ENCODE assay signal across 22 cellular contexts in genomic region chr11:67002297-67002913, GRCh38. TPM values are rescaled to one million over a fixed set of nuclear protein-coding genes. Genes with fewer than 3 reads are reported as not detected.
DNase-seq lines count a peak whose midpoint lies in the region; ATAC-seq, FAIRE-seq and TF ChIP-seq lines count a peak whose summit lies in the region.
"Had no signal": no experiment of that assay in that cellular context is flagged by ENCODE, and none has a peak within 500 bp of the region (broad histone marks: within the 10 kb centered on the region; RNA-seq: fewer than 3 reads in every experiment).

No MANE protein-coding gene starts in this region.

- H3K27ac ChIP-seq in GM23338 (ENCODE audit: low read depth) (peak overlapping the region; percentile 67), mesendoderm (ENCODE audit: low read depth, low read length) (no peak overlapping the region), kidney (ENCODE audit: low read depth in 2 of 2, low read length in 2 of 2) (no peak overlapping the region)
- H3K27ac ChIP-seq: dorsolateral prefrontal cortex, psoas muscle had no signal

- FAIRE-seq in kidney (lab: Jason Lieb, UNC) = no peak
- FAIRE-seq: H54, small intestine had no signal

- H2AK5ac ChIP-seq in mesendoderm (ENCODE audit: low read length) = no peak overlapping the region

- H3K9me3 Mint-ChIP-seq in GM23338 (no peaks in the 10 kb centered on the region), brain (no peaks in the 10 kb centered on the region)
- H3K9me3 Mint-ChIP-seq: activated CD8-positive, alpha-beta T cell treated with anti-CD3 and anti-CD28 coated beads for 36 hours; IgD-negative memory B cell; memory B cell; naive thymus-derived CD8-positive, alpha-beta T cell had no signal

- no peaks in the 10 kb centered on the region for H3K79me1 ChIP-seq in mesendoderm (ENCODE audit: low read length)

- H3K27ac Mint-ChIP-seq in GM23338 (peak overlapping the region; percentile 94), brain (peak overlapping the region in 3 of 5 experiments; percentile 28 to 77 (median 66))
- H3K27ac Mint-ChIP-seq: activated CD8-positive, alpha-beta T cell treated with anti-CD3 and anti-CD28 coated beads for 36 hours; IgD-negative memory B cell; memory B cell had no signal

- no peak for TF ChIP-seq CTCF in GM23338 (conservative IDR thresholded peaks at IDR 0.05; ENCODE audit: low read depth in 2 of 2)
- no peak for TF ChIP-seq CTCF in brain (conservative IDR thresholded peaks at IDR 0.05)
- TF ChIP-seq CTCF in kidney (IDR thresholded peaks at IDR 0.05; ENCODE audit: borderline replicate concordance, extremely low read depth, insufficient read depth) = no peak

- peaks cover 29% of the 10 kb centered on the region for H3K4me1 Mint-ChIP-seq in GM23338
- H3K4me1 Mint-ChIP-seq in brain = peaks cover 23% of the 10 kb centered on the region

- H3K4ac ChIP-seq in mesendoderm (ENCODE audit: low read depth, low read length) = no peak overlapping the region

- H3K27me3 ChIP-seq in GM23338 (ENCODE audit: insufficient read depth) (no peaks in the 10 kb centered on the region), mesendoderm (ENCODE audit: insufficient read depth, low read length, poor library complexity) (no peaks in the 10 kb centered on the region)
- H3K27me3 ChIP-seq: dorsolateral prefrontal cortex had no signal

- H3K36me3 Mint-ChIP-seq in GM23338 (ENCODE audit: low read depth) (no peaks in the 10 kb centered on the region), brain (no peaks in the 10 kb centered on the region)
- H3K36me3 Mint-ChIP-seq: IgD-negative memory B cell; memory B cell; naive thymus-derived CD8-positive, alpha-beta T cell had no signal

- H4K20me1 ChIP-seq in GM23338 (replicated peaks; ENCODE audit: insufficient read depth) = no peaks in the 10 kb centered on the region

- peak; percentile 79 for DNase-seq in GM23338 (ENCODE audit: low spot score)
- DNase-seq in NCI-H146 treated with DMSO at 0.1 percent for 48 hours (lab: John Stamatoyannopoulos, UW; ENCODE audit: unreplicated experiment) = peak; percentile 50
- peak; percentile 36 for DNase-seq in mesendoderm
- no peak for DNase-seq in NCI-H82 (lab: John Stamatoyannopoulos, UW)
- DNase-seq in C1 segment of cervical spinal cord (lab: John Stamatoyannopoulos, UW) = no peak
- no peak for DNase-seq in kidney
- DNase-seq in NK-92 (lab: John Stamatoyannopoulos, UW; ENCODE audit: unreplicated experiment) = no peak
- DNase-seq: activated CD8-positive, alpha-beta T cell treated with anti-CD3 and anti-CD28 coated beads for 36 hours; dorsolateral prefrontal cortex; MM.1S; NCI-H2171; psoas muscle; small intestine; stimulated activated CD4-positive, alpha-beta T cell treated with anti-CD3 and anti-CD28 coated beads, Interleukin-4, amount 100 ng/mL, for 4 hours; T-helper 1 cell had no signal

- no peak overlapping the region for H4K5ac ChIP-seq in mesendoderm (ENCODE audit: low read length)

- no peaks in the 10 kb centered on the region for H3K9me2 ChIP-seq in GM23338 (ENCODE audit: insufficient read depth)

- H3K18ac ChIP-seq in mesendoderm (ENCODE audit: low read length) = no peak overlapping the region

- peak overlapping the region; percentile 22 for H3K56ac ChIP-seq in mesendoderm (ENCODE audit: low read length)

- no peak overlapping the region for H2BK15ac ChIP-seq in mesendoderm (replicated peaks; ENCODE audit: low read depth)

- no peak overlapping the region for H2BK120ac ChIP-seq in mesendoderm (ENCODE audit: low read depth, low read length)

- WGBS in mesendoderm (ENCODE audit: extremely low coverage, insufficient coverage, low lambda C conversion rate) = no CpG with 5 or more reads among the region's 8 CpGs

- H3K23ac ChIP-seq in mesendoderm (ENCODE audit: low read length) = no peak overlapping the region

- H3F3A ChIP-seq in GM23338 (replicated peaks; ENCODE audit: low read depth) = peaks cover 6% of the 10 kb centered on the region; the same call in 1 of the 2 replicates

- peak overlapping the region; percentile 75 for H2AFZ ChIP-seq in GM23338

- H3K27me3 Mint-ChIP-seq in GM23338 (ENCODE audit: insufficient read depth, low read depth, poor library complexity) (peaks cover 19% of the 10 kb centered on the region), brain (peaks cover 24% of the 10 kb centered on the region)
- H3K27me3 Mint-ChIP-seq: activated CD8-positive, alpha-beta T cell treated with anti-CD3 and anti-CD28 coated beads for 36 hours had no signal

- H3K36me3 ChIP-seq in GM23338 (ENCODE audit: insufficient read depth) (no peaks in the 10 kb centered on the region), mesendoderm (ENCODE audit: control insufficient read depth, insufficient read depth, low read length) (no peaks in the 10 kb centered on the region), kidney (ENCODE audit: control insufficient read depth in 1 of 2, insufficient read depth in 2 of 2, low read length in 2 of 2) (no peaks in the 10 kb centered on the region)

- no peaks in the 10 kb centered on the region for H3K9me3 ChIP-seq in kidney (ENCODE audit: control insufficient read depth in 1 of 2, low read length in 2 of 2)
- H3K9me3 ChIP-seq: psoas muscle had no signal

- peak; percentile 88 for ATAC-seq in GM23338
- ATAC-seq: activated CD8-positive, alpha-beta T cell treated with anti-CD3 and anti-CD28 coated beads for 36 hours; esophagus mucosa; naive thymus-derived CD8-positive, alpha-beta T cell; psoas muscle had no signal

- H3K4me2 ChIP-seq in GM23338 = peak overlapping the region; percentile 63
- no peak overlapping the region for H3K4me2 ChIP-seq in mesendoderm (ENCODE audit: low read length)

- H3K79me2 ChIP-seq in GM23338 (replicated peaks; ENCODE audit: insufficient read depth) (no peaks in the 10 kb centered on the region), mesendoderm (ENCODE audit: control insufficient read depth, insufficient read depth, low read length) (no peaks in the 10 kb centered on the region)

- intact Hi-C loops in kidney (cut with DNase I) = no loop called here

- H3K4me1 ChIP-seq in GM23338 (ENCODE audit: insufficient read depth) (peaks cover 25% of the 10 kb centered on the region), mesendoderm (ENCODE audit: control insufficient read depth, low read depth, low read length) (no peaks in the 10 kb centered on the region), kidney (ENCODE audit: control insufficient read depth in 1 of 2, insufficient read depth in 1 of 2, low read depth in 1 of 2, low read length in 2 of 2) (no peaks in the 10 kb centered on the region)
- H3K4me1 ChIP-seq: psoas muscle had no signal

- no peak overlapping the region for H4K8ac ChIP-seq in mesendoderm (ENCODE audit: low read depth, low read length)

- H3K9ac ChIP-seq in mesendoderm (ENCODE audit: low read length) = no peak overlapping the region
- no peak overlapping the region for H3K9ac ChIP-seq in kidney (ENCODE audit: low read length in 2 of 2)

- H2BK5ac ChIP-seq in mesendoderm (ENCODE audit: low read length) = no peak overlapping the region

- H3K4me3 Mint-ChIP-seq in GM23338 (peak overlapping the region; percentile 30), brain (peak overlapping the region in 1 of 5 experiments; percentile 56)
- H3K4me3 Mint-ChIP-seq: activated CD8-positive, alpha-beta T cell treated with anti-CD3 and anti-CD28 coated beads for 36 hours; IgD-negative memory B cell; memory B cell; naive thymus-derived CD8-positive, alpha-beta T cell had no signal

- peak overlapping the region; percentile 22; the same call in 1 of the 2 replicates for H3K4me3 ChIP-seq in GM23338
- no peak overlapping the region for H3K4me3 ChIP-seq in mesendoderm (ENCODE audit: low read length)
- H3K4me3 ChIP-seq in kidney (ENCODE audit: low read length in 2 of 2) = no peak overlapping the region
- H3K4me3 ChIP-seq: dorsolateral prefrontal cortex, psoas muscle had no signal

TF ChIP-seq in GM23338, 12 proteins besides CTCF, POLR2A, EP300 and RAD21 (continues in another document):
- TF ChIP-seq EZH2 (IDR thresholded peaks at IDR 0.05; ENCODE audit: low read depth, unreplicated experiment) (no peak), ZNF331 (CRISPR knock-in tag; IDR thresholded peaks at IDR 0.05; ENCODE audit: low read depth) (no peak), POLR2AphosphoS5 (IDR thresholded peaks at IDR 0.05; ENCODE audit: low read depth) (no peak), NANOG (IDR thresholded peaks at IDR 0.05; ENCODE audit: borderline replicate concordance) (peak; percentile 42; the same call in 1 of the 2 replicates), EZH2phosphoT487 (IDR thresholded peaks at IDR 0.05; ENCODE audit: unreplicated experiment) (no peak), CREB1 (CRISPR knock-in tag; IDR thresholded peaks at IDR 0.05; ENCODE audit: low read depth) (no peak), ZNF114 (CRISPR knock-in tag; IDR thresholded peaks at IDR 0.05) (no peak)

RNA-seq across cellular contexts. Expression of gene SYT12, which starts 20.5 kb away (rescaled TPM):
- 2.5 and 3.1 TPM in 2 replicates for total RNA-seq in GM23338 (2014; rRNA removed; shearing (Covaris generic))
- 0.92 TPM in 2 replicates for polyA plus RNA-seq in GM23338 (2016; fragmentation: Nextera tagmentation; extraction: Ambion mirVana)
- 5.1 TPM for polyA plus RNA-seq in brain (ENCODE audit: insufficient read depth, low read depth, low replicate concordance)
- polyA plus RNA-seq in mesendoderm (2013, experiment 1 of 2) = 0.37 TPM
- 0.34 TPM for polyA plus RNA-seq in mesendoderm (2013, experiment 2 of 2)
- 4.2 TPM for total RNA-seq in kidney
- 0.13 TPM for polyA plus RNA-seq in kidney (ENCODE audit: insufficient read depth, low read depth, low replicate concordance)
- total RNA-seq: activated CD8-positive, alpha-beta T cell treated with anti-CD3 and anti-CD28 coated beads for 36 hours; naive thymus-derived CD8-positive, alpha-beta T cell had no signal
- polyA plus RNA-seq: IgD-negative memory B cell; naive thymus-derived CD8-positive, alpha-beta T cell had no signal

RNA-seq across cellular contexts. Expression of gene C11orf86, which starts 27.3 kb away (rescaled TPM):
- 0.21 TPM in 1 of 2 replicates, not detected in the other for total RNA-seq in GM23338 (2014; rRNA removed; shearing (Covaris generic))
- polyA plus RNA-seq in GM23338 (2016; fragmentation: Nextera tagmentation; extraction: Ambion mirVana) (0.73 and 0.74 TPM in 2 replicates), brain (ENCODE audit: insufficient read depth, low read depth, low replicate concordance) (not detected), kidney (ENCODE audit: insufficient read depth, low read depth, low replicate concordance) (0.92 TPM)
- 0.10 TPM for polyA plus RNA-seq in mesendoderm (2013, experiment 1 of 2)
- 0.10 TPM for polyA plus RNA-seq in mesendoderm (2013, experiment 2 of 2)
- total RNA-seq in kidney = not detected
- total RNA-seq: activated CD8-positive, alpha-beta T cell treated with anti-CD3 and anti-CD28 coated beads for 36 hours; dorsolateral prefrontal cortex; esophagus mucosa; glomerular endothelial cell; naive thymus-derived CD8-positive, alpha-beta T cell; psoas muscle had no signal
- polyA plus RNA-seq: IgD-negative memory B cell; naive thymus-derived CD8-positive, alpha-beta T cell had no signal

RNA-seq across cellular contexts. Expression of gene PC, which starts 44.2 kb away (rescaled TPM):
- 21.7 and 24.9 TPM in 2 replicates for total RNA-seq in GM23338 (2014; rRNA removed; shearing (Covaris generic))
- polyA plus RNA-seq in GM23338 (2016; fragmentation: Nextera tagmentation; extraction: Ambion mirVana) (18.3 and 18.9 TPM in 2 replicates), brain (ENCODE audit: insufficient read depth, low read depth, low replicate concordance) (86.0 TPM), kidney (ENCODE audit: insufficient read depth, low read depth, low replicate concordance) (95.2 TPM)
- 4.0 TPM for polyA plus RNA-seq in mesendoderm (2013, experiment 1 of 2)
- 3.8 TPM for polyA plus RNA-seq in mesendoderm (2013, experiment 2 of 2)
- 20.8 TPM for total RNA-seq in kidney

RNA-seq across cellular contexts. Expression of gene RHOD, which starts 54.2 kb away (rescaled TPM):
- total RNA-seq in GM23338 (2014; rRNA removed; shearing (Covaris generic)) = 16.2 and 16.7 TPM in 2 replicates
- polyA plus RNA-seq in GM23338 (2016; fragmentation: Nextera tagmentation; extraction: Ambion mirVana) (12.7 and 13.8 TPM in 2 replicates), brain (ENCODE audit: insufficient read depth, low read depth, low replicate concordance) (1.7 TPM), kidney (ENCODE audit: insufficient read depth, low read depth, low replicate concordance) (50.2 TPM)
- 7.9 TPM for polyA plus RNA-seq in mesendoderm (2013, experiment 1 of 2)
- 8.5 TPM for polyA plus RNA-seq in mesendoderm (2013, experiment 2 of 2)
- 20.9 TPM for total RNA-seq in kidney

Comparison
In these comparisons a context has a peak if more than half of its experiments do, and no peak if none do; other contexts are left out.
1. DNase-seq: peak in GM23338 (single experiment), NCI-H146 treated with DMSO at 0.1 percent for 48 hours (single experiment) and mesendoderm (single experiment); none in NCI-H82 (single experiment), C1 segment of cervical spinal cord (0 of 14), kidney (single experiment) and NK-92 (single experiment).